In the genomic region with DNA sequence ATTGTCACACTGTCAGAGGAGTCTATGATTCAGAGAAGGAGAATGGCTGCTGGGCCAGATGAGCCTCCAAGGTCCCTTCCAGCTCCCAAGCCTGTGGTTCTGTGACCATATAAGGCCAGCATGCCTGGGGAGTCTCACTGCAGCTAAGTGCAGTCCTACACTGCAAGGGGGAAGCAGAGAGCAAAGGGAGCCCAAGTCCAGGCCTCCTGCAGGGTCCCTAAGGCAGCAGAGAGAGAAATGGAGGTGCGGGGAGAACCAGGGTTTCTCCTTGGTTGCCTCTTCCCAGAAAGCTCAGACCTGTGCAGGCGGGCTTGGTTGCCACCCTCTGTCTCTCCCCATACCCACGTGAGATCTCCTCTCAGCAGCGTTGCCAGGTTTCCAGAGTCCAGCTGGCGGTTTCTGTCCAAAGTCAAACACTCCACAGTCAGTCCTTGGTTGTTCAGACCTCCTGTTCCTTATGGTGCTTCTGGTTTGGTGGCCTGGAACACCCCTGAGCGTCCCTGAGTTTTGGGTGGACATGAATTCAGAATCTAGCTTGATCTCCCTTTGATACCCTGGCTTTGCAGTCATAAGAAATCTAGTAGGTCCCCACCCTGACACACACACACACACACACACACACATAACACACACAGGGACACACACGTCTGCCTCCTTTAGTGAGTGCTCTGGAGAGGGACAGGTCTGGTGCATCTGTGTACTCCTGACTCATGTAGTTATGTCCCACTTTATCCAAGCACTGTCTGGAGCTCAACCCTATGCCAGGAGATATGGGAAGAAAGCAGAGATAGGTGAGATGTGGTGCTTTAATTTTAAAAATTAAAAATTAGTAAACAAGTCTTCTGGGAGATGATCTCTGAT, we compare ENCODE assay signal across 10 cellular contexts.
DNase-seq lines count a peak whose midpoint lies in the region; ATAC-seq, FAIRE-seq and TF ChIP-seq lines count a peak whose summit lies in the region.
"Had no signal": no experiment of that assay in that cellular context is flagged by ENCODE, and none has a peak within 500 bp of the region (broad histone marks: within the 10 kb centered on the region; RNA-seq: fewer than 3 reads in every experiment).

No MANE protein-coding gene starts in this region.

- intact Hi-C loops in Right ventricle myocardium inferior (cut with DNase I), result loop anchor here (5.0 kb wide), 1 partner anchor 78 kb away; a partner anchor contains a TSS

- ATAC-seq in Right ventricle myocardium inferior, result peak; percentile 90
- no peak for ATAC-seq in omental fat pad (ENCODE audit: low FRiP score)

- H3K36me3 ChIP-seq in BE2C, result peaks cover 36% of the 10 kb centered on the region
- no peaks in the 10 kb centered on the region for H3K36me3 ChIP-seq in HAP-1 (replicated peaks)

- FAIRE-seq in RCC 7860 (lab: Jason Lieb, UNC), result no peak
- FAIRE-seq: bronchial epithelial cell had no signal

- peak; percentile 57 for TF ChIP-seq CTCF in BE2C (IDR thresholded peaks at IDR 0.05; ENCODE audit: low read depth, low read length)
- TF ChIP-seq CTCF in omental fat pad (IDR thresholded peaks at IDR 0.05), result no peak

- H3K27me3 ChIP-seq in BE2C (no peaks in the 10 kb centered on the region), HAP-1 (ENCODE audit: low read depth) (no peaks in the 10 kb centered on the region)

- H3K4me1 ChIP-seq in BE2C, result peaks cover 32% of the 10 kb centered on the region
- no peaks in the 10 kb centered on the region for H3K4me1 ChIP-seq in HAP-1

- in situ Hi-C loops in HAP-1 (cut with MboI; ENCODE audit: low sequenced_read_pairs), result no loop called here

- H3K4me3 ChIP-seq in BE2C (ENCODE audit: low read depth, low read length) (peak overlapping the region; percentile 23), HAP-1 (no peak overlapping the region)

- DNase-seq in BE2C (peak; percentile 74), RCC 7860 (ENCODE audit: low spot score) (peak; percentile 40), Right ventricle myocardium inferior (ENCODE audit: missing footprints) (no peak), non-pigmented ciliary epithelial cell (ENCODE audit: low read depth) (peak; percentile 32), HAP-1 (ENCODE audit: low spot score in 2 of 2) (no peak), omental fat pad (ENCODE audit: low spot score) (no peak), NCI-H2196 treated with DMSO at 0.1 percent for 48 hours (lab: John Stamatoyannopoulos, UW; ENCODE audit: unreplicated experiment) (no peak), GOT3 (lab: John Stamatoyannopoulos, UW) (no peak)
- DNase-seq: DMS79 had no signal

- H3K9me3 ChIP-seq in BE2C (no peaks in the 10 kb centered on the region), HAP-1 (no peaks in the 10 kb centered on the region)

Comparison
In these comparisons a context has a peak if more than half of its experiments do, and no peak if none do; other contexts are left out.
1. DNase-seq: peak in BE2C (single experiment), RCC 7860 (single experiment) and non-pigmented ciliary epithelial cell (single experiment); none in Right ventricle myocardium inferior (single experiment), HAP-1 (0 of 2), omental fat pad (single experiment), NCI-H2196 treated with DMSO at 0.1 percent for 48 hours (single experiment) and GOT3 (single experiment).